ENCODE assay signal across 9 cellular contexts in the genomic region with DNA sequence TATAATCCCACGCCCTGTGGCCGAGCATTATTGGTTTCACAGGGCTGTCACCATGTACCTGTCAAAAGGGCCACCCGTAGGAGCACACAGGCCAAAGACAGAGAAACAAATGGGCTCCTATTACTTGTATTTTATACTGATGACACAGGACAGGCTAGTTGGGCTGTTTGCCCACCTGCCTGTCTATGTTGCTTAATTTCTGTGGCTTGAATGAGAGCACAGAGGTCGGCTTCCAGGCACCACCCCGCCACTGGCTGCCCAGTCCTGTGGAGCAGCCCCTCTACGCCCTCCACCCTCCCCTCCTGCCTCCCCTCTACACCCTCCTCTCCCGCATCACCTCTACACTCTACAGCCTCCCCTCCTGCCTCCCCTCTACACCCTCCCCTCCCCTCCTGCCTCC.
"Had no signal": no experiment of that assay in that cellular context is flagged by ENCODE, and none has a peak within 500 bp of the region (broad histone marks: within the 10 kb centered on the region; RNA-seq: fewer than 3 reads in every experiment).

No MANE protein-coding gene starts in this region.

- H3K27ac Mint-ChIP-seq: HFFc6 had no signal

- H2AFZ ChIP-seq: GM23248 had no signal

- H3K36me3 ChIP-seq: HAP-1 had no signal

- DNase-seq: GM23248, GOT3, H7, HFFc6, IMR-90, KG1 had no signal

- ATAC-seq: HCT116, K562 had no signal

- H3K4me3 ChIP-seq: GM23248, HAP-1, K562 had no signal

- H3K27ac ChIP-seq: GM23248 had no signal

- H3K9ac ChIP-seq: GM23248 had no signal

- H3K4me1 ChIP-seq: HAP-1 had no signal

- H3K9me3 ChIP-seq: HAP-1 had no signal

- H3K4me3 Mint-ChIP-seq: HFFc6 had no signal
